Comparison of ENCODE assay signal across 1 cellular context in the genomic region with DNA sequence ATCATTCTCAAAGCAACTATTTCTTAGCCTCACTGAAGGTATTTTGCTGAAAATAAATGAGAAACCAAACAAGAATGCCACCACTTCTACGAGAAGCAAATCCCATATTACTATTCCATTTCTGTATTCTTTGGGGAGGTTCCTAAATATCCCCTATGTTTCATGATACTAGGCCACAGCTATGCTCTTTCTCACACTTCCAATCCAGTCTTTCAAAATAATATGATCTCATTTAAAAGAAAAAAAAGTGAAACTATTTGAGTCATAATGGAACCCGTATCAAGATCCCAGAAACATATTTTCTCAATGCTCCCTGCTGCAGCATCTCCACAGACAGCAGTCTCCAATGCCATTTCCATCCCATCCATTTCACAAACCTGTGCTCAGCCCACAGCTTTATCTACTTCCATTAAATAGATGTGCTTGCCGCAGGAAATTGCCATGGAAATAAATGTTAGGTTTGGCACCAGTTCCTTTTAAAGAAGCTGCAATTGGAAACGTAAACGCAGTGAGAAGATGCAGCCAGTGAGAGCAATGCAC.
TF ChIP-seq lines count a peak whose summit lies in the region.

No MANE protein-coding gene starts in this region.

TF ChIP-seq in neural cell, 6 proteins besides CTCF, POLR2A, EP300 and RAD21 (continued from another document):
- TF ChIP-seq, protein P1, sequence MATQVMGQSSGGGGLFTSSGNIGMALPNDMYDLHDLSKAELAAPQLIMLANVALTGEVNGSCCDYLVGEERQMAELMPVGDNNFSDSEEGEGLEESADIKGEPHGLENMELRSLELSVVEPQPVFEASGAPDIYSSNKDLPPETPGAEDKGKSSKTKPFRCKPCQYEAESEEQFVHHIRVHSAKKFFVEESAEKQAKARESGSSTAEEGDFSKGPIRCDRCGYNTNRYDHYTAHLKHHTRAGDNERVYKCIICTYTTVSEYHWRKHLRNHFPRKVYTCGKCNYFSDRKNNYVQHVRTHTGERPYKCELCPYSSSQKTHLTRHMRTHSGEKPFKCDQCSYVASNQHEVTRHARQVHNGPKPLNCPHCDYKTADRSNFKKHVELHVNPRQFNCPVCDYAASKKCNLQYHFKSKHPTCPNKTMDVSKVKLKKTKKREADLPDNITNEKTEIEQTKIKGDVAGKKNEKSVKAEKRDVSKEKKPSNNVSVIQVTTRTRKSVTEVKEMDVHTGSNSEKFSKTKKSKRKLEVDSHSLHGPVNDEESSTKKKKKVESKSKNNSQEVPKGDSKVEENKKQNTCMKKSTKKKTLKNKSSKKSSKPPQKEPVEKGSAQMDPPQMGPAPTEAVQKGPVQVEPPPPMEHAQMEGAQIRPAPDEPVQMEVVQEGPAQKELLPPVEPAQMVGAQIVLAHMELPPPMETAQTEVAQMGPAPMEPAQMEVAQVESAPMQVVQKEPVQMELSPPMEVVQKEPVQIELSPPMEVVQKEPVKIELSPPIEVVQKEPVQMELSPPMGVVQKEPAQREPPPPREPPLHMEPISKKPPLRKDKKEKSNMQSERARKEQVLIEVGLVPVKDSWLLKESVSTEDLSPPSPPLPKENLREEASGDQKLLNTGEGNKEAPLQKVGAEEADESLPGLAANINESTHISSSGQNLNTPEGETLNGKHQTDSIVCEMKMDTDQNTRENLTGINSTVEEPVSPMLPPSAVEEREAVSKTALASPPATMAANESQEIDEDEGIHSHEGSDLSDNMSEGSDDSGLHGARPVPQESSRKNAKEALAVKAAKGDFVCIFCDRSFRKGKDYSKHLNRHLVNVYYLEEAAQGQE (IDR thresholded peaks at IDR 0.05; ENCODE audit: borderline replicate concordance) = no peak
